ENCODE assay signal across 20 cellular contexts in genomic region chr22:27816552-27816951, GRCh38. TPM values are rescaled to one million over a fixed set of nuclear protein-coding genes. Genes with fewer than 3 reads are reported as not detected.
DNase-seq lines count a peak whose midpoint lies in the region; ATAC-seq, FAIRE-seq and TF ChIP-seq lines count a peak whose summit lies in the region.
"Had no signal": no experiment of that assay in that cellular context is flagged by ENCODE, and none has a peak within 500 bp of the region (broad histone marks: within the 10 kb centered on the region; RNA-seq: fewer than 3 reads in every experiment).

No MANE protein-coding gene starts in this region.

- no peak for TF ChIP-seq EP300 in HepG2 (IDR thresholded peaks at IDR 0.05; ENCODE audit: low read depth in 2 of 2, low read length in 2 of 2)
- no peak for TF ChIP-seq EP300 in HepG2 (CRISPR knock-in tag; IDR thresholded peaks at IDR 0.05; ENCODE audit: borderline replicate concordance)

- H3K9ac ChIP-seq in HepG2 (ENCODE audit: insufficient read depth, low read depth, low read length): no peak overlapping the region
- H3K9ac ChIP-seq: BLaER1 treated with 17β-estradiol and CSF1 and Interleukin-3, amounts not matched to agents 10 nM and 100 nM had no signal

- H3K27me3 ChIP-seq in HepG2 (ENCODE audit: control insufficient read depth in 1 of 2, insufficient read depth in 2 of 2, low read length in 2 of 2): peaks cover 1 to 4% of the 10 kb centered on the region in 2 experiments; a peak in 1 of 5 replicates
- H3K27me3 ChIP-seq in right lobe of liver: no peaks in the 10 kb centered on the region
- H3K27me3 ChIP-seq: BLaER1 treated with 17β-estradiol and CSF1 and Interleukin-3, amounts not matched to agents 10 nM and 100 nM had no signal

- no peaks in the 10 kb centered on the region for H3K9me3 ChIP-seq in HepG2 (ENCODE audit: low read length)
- no peaks in the 10 kb centered on the region for H3K9me3 ChIP-seq in right lobe of liver
- H3K9me3 ChIP-seq: A549, Caco-2 had no signal

- H3K9me3 Mint-ChIP-seq in WTC11: no peaks in the 10 kb centered on the region
- H3K9me3 Mint-ChIP-seq: CD4-positive, alpha-beta T cell had no signal

- DNase-seq in HepG2 (ENCODE audit: low spot score) (no peak), right lobe of liver (no peak), WTC11 (ENCODE audit: low spot score) (no peak)
- DNase-seq in activated CD4-positive, CD25-positive, alpha-beta regulatory T cell (lab: John Stamatoyannopoulos, UW): no peak
- DNase-seq: AML-193; Caco-2; Calu3; CD4-positive, alpha-beta T cell; CD8-positive, alpha-beta T cell; DMS79 treated with DMSO at 0.1 percent for 48 hours; GF-D8 had no signal

- no peak for FAIRE-seq in HepG2 (lab: Jason Lieb, UNC)
- FAIRE-seq: A549, D721Med, G401.6, GM12891 had no signal

- H3K36me3 ChIP-seq in HepG2 (replicated peaks in 1 of 2; ENCODE audit: control insufficient read depth in 1 of 2, insufficient read depth in 2 of 2, low read length in 2 of 2): no peaks in the 10 kb centered on the region
- H3K36me3 ChIP-seq in right lobe of liver: no peaks in the 10 kb centered on the region
- H3K36me3 ChIP-seq: BLaER1 treated with 17β-estradiol and CSF1 and Interleukin-3, amounts not matched to agents 10 nM and 100 nM had no signal

- no peak overlapping the region for H3K4me2 ChIP-seq in HepG2 (ENCODE audit: low read depth, low read length)
- H3K4me2 ChIP-seq: A549; BLaER1 treated with 17β-estradiol and CSF1 and Interleukin-3, amounts not matched to agents 10 nM and 100 nM had no signal

- intact Hi-C loops in HepG2 (cut with micrococcal nuclease; ENCODE audit: unreplicated experiment) (no loop called here), right lobe of liver (cut with DNase I) (no loop called here)

- H3K4me3 Mint-ChIP-seq in WTC11: no peak overlapping the region
- H3K4me3 Mint-ChIP-seq: B cell; CD4-positive, alpha-beta T cell; CD8-positive, alpha-beta T cell had no signal

- TF ChIP-seq CTCF in HepG2 (CRISPR knock-in tag; IDR thresholded peaks at IDR 0.05) (no peak), right lobe of liver (IDR thresholded peaks at IDR 0.05) (no peak), WTC11 (IDR thresholded peaks at IDR 0.05) (no peak)

- H3K27ac Mint-ChIP-seq in WTC11: no peak overlapping the region
- H3K27ac Mint-ChIP-seq: B cell; CD4-positive, alpha-beta T cell; CD8-positive, alpha-beta T cell had no signal

- POLR2A ChIA-PET in HepG2 (lab: Yijun Ruan, JAX) (no interaction called here), WTC11 (lab: Charles Lee) (no interaction called here)

- ATAC-seq in HepG2 (no peak), right lobe of liver (no peak), WTC11 (no peak), GM18868 (IDR thresholded peaks at IDR 0.05; ENCODE audit: unreplicated experiment) (no peak)
- ATAC-seq: A549; CD8-positive, alpha-beta T cell had no signal

- no peak overlapping the region for H2AFZ ChIP-seq in HepG2 (ENCODE audit: low read length)

- H3K27me3 Mint-ChIP-seq in WTC11 (ENCODE audit: low read depth): no peaks in the 10 kb centered on the region; the same call in 1 of the 2 replicates

- no TSS peak for BruUV-seq in HepG2 (replicated peaks; lab: Mats Ljungman, UMichigan)

- H3K4me1 Mint-ChIP-seq in WTC11: peaks cover 8% of the 10 kb centered on the region
- H3K4me1 Mint-ChIP-seq: B cell had no signal

- in situ Hi-C loops in HepG2 (cut with HindIII; ENCODE audit: extremely low pct_ligation_motif_present, low pct_unique_long_range_greater_than_20kb): loop anchor here (25.0 kb wide), 1 partner anchor 1054 kb away; no protein-coding TSS in a partner anchor

- H3K4me3 ChIP-seq in HepG2 (replicated peaks in 1 of 3; ENCODE audit: insufficient read depth in 1 of 3, low read depth in 2 of 3, low read length in 3 of 3) (no peak overlapping the region), right lobe of liver (no peak overlapping the region)
- H3K4me3 ChIP-seq: A549; BLaER1 treated with 17β-estradiol and CSF1 and Interleukin-3, amounts not matched to agents 10 nM and 100 nM had no signal

- CTCF ChIA-PET in HepG2 (lab: Yijun Ruan, JAX; ENCODE audit: low intra/inter-chr PET ratio, low total read pairs): no interaction called here
- CTCF ChIA-PET in WTC11 (lab: Charles Lee): interaction anchor here (1.0 to 1.2 kb wide), 2 partner anchors 11 to 70 kb away, joined by 3 read pairs; no protein-coding TSS in a partner anchor

- H3K36me3 Mint-ChIP-seq in WTC11: no peaks in the 10 kb centered on the region
- H3K36me3 Mint-ChIP-seq: CD8-positive, alpha-beta T cell had no signal

- WGBS in HepG2 (ENCODE audit: low lambda C conversion rate): 37% methylated on average over 3 of the region's 3 CpGs
- WGBS in right lobe of liver (ENCODE audit: insufficient coverage, low coverage, low lambda C conversion rate, missing lambda C conversion rate): 90% methylated on average over 3 of the region's 3 CpGs

- H4K20me1 ChIP-seq in HepG2 (ENCODE audit: insufficient read depth, low read length): no peaks in the 10 kb centered on the region
- H4K20me1 ChIP-seq: BLaER1 treated with 17β-estradiol and CSF1 and Interleukin-3, amounts not matched to agents 10 nM and 100 nM had no signal

- H3K4me1 ChIP-seq in HepG2 (ENCODE audit: insufficient read depth, low read length): peaks cover 12% of the 10 kb centered on the region
- no peaks in the 10 kb centered on the region for H3K4me1 ChIP-seq in right lobe of liver
- H3K4me1 ChIP-seq: A549; BLaER1 treated with 17β-estradiol and CSF1 and Interleukin-3, amounts not matched to agents 10 nM and 100 nM; Caco-2 had no signal

- TF ChIP-seq POLR2A in HepG2 (IDR thresholded peaks at IDR 0.05; ENCODE audit: insufficient read depth in 1 of 2, low read depth in 2 of 2, low read length in 2 of 2): no peak
- no peak for TF ChIP-seq POLR2A in right lobe of liver (IDR thresholded peaks at IDR 0.05)

- TF ChIP-seq RAD21 in HepG2 (CRISPR knock-in tag; IDR thresholded peaks at IDR 0.05): no peak

- H3K79me2 ChIP-seq in HepG2 (ENCODE audit: insufficient read depth, low read length): no peaks in the 10 kb centered on the region

- H3K27ac ChIP-seq in HepG2 (ENCODE audit: extremely low read length, insufficient read depth, low read length) (no peak overlapping the region), right lobe of liver (no peak overlapping the region)
- H3K27ac ChIP-seq: 22Rv1; A549; BLaER1 treated with 17β-estradiol and CSF1 and Interleukin-3, amounts not matched to agents 10 nM and 100 nM; C4-2B had no signal

TF ChIP-seq in HepG2, 621 proteins besides CTCF, POLR2A, EP300 and RAD21:
- TF ChIP-seq CREB3 (CRISPR knock-in tag; IDR thresholded peaks at IDR 0.05) (no peak), HNRNPK (IDR thresholded peaks at IDR 0.05; ENCODE audit: low read depth, low read length, poor library complexity, severe bottlenecking) (peak; percentile 33)

TF ChIP-seq in WTC11, 78 proteins besides CTCF, POLR2A, EP300 and RAD21:
- TF ChIP-seq ZNF512 (CRISPR knock-in tag; IDR thresholded peaks at IDR 0.05; ENCODE audit: borderline replicate concordance) (peak; percentile 94; the same call in 1 of the 2 replicates), ZMAT4 (CRISPR knock-in tag; IDR thresholded peaks at IDR 0.05) (no peak)

RNA-seq across cellular contexts. Expression of gene MN1, which starts 15.0 kb away (rescaled TPM):
- total RNA-seq in HepG2 (2016; rRNA removed; fragmentation: Illumina TruSeq; extraction: Trizol) (not detected in 2 replicates), right lobe of liver (under 1 TPM; 0.10 to 0.77 (median 0.46) TPM), WTC11 (2021) (16.3 to 21.3 TPM (median 16.7 TPM) in 3 replicates)
- total RNA-seq in HepG2 (2016; cell fraction: cytosol; rRNA removed; fragmentation: Illumina TruSeq; extraction: Trizol; ENCODE audit: low read depth): not detected in 2 replicates
- 0.02 TPM in 1 of 2 replicates, not detected in the other for total RNA-seq in HepG2 (2016; cell fraction: insoluble cytoplasmic fraction; rRNA removed; fragmentation: Illumina TruSeq; extraction: Trizol)
- not detected in 2 replicates for total RNA-seq in HepG2 (2016; cell fraction: membrane; rRNA removed; fragmentation: Illumina TruSeq; extraction: Trizol)
- total RNA-seq in HepG2 (2016; cell fraction: nucleus; rRNA removed; fragmentation: Illumina TruSeq; extraction: Trizol): not detected in 2 replicates
- 0.01 and 0.09 TPM in 2 replicates for polyA plus RNA-seq in HepG2 (2011; rRNA removed)
- 0.01 and 0.03 TPM in 2 replicates for polyA plus RNA-seq in HepG2 (2011; cell fraction: cytosol; rRNA removed)
- polyA plus RNA-seq in HepG2 (2011; cell fraction: nucleus; rRNA removed): 0.03 and 0.05 TPM in 2 replicates
- polyA plus RNA-seq in HepG2 (2012): 0.03 and 0.04 TPM in 2 replicates
- not detected in 2 replicates for polyA plus RNA-seq in HepG2 (2016; cell fraction: cytosol; fragmentation: Illumina TruSeq; extraction: Trizol; ENCODE audit: low read depth)
- not detected in 2 replicates for polyA plus RNA-seq in HepG2 (2016; cell fraction: insoluble cytoplasmic fraction; fragmentation: Illumina TruSeq; extraction: Trizol; ENCODE audit: low read depth)
- polyA plus RNA-seq in HepG2 (2016; cell fraction: membrane; fragmentation: Illumina TruSeq; extraction: Trizol; ENCODE audit: low read depth): not detected in 2 replicates
- polyA plus RNA-seq in HepG2 (2016; cell fraction: nucleus; fragmentation: Illumina TruSeq; extraction: Trizol; ENCODE audit: insufficient read depth, low read depth): 0.11 TPM in 1 of 2 replicates, not detected in the other
- polyA minus RNA-seq in HepG2 (2011; rRNA and poly(A)+ RNA removed; ENCODE audit: low replicate concordance): 0.44 and 10.0 TPM in 2 replicates
- polyA minus RNA-seq in HepG2 (2011; cell fraction: cytosol; rRNA and poly(A)+ RNA removed): not detected in 2 replicates
- under 0.01 and 0.13 TPM in 2 replicates for polyA minus RNA-seq in HepG2 (2011; cell fraction: nucleus; rRNA and poly(A)+ RNA removed)

Comparison
In these comparisons a context has a peak if more than half of its experiments do, and no peak if none do; other contexts are left out.
1. Of the 50 proteins assayed by ChIP-seq in both HepG2 and WTC11: peak only in HepG2: none; only in WTC11: ZNF512; in both: none; in neither: 49.